ENCODE assay signal across 28 cellular contexts in the genomic region with DNA sequence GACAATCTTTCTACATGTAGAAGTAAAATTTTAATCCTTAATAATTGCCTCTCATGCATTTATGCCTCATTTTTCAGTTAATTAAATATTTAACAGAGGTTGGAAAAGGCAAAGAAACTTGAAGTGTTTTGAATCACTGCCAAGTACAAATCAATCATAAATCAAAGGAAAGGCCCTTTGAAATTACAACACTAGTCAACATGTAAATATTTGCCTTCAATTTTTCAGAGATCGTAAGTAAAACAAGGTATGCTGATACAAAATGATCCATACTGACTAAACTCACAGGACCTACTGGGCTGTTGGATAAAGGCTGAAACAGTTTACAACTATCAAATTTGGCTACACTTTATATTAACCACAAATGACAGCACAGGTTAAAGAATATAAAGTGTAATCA. TPM values are rescaled to one million over a fixed set of nuclear protein-coding genes. Genes with fewer than 3 reads are reported as not detected.
"Had no signal": no experiment of that assay in that cellular context is flagged by ENCODE, and none has a peak within 500 bp of the region (broad histone marks: within the 10 kb centered on the region; RNA-seq: fewer than 3 reads in every experiment).

No MANE protein-coding gene starts in this region.

- H3K27me3 ChIP-seq: esophagus squamous epithelium, gastroesophageal sphincter, neural progenitor cell, stomach, suprapubic skin, tibial nerve had no signal

- H3K4me3 ChIP-seq: coronary artery, esophagus squamous epithelium, gastroesophageal sphincter, left ventricle myocardium inferior, neural progenitor cell, stomach, suprapubic skin, tibial nerve had no signal

- H3K36me3 ChIP-seq: esophagus squamous epithelium, gastroesophageal sphincter, left ventricle myocardium inferior, neural progenitor cell, stomach, suprapubic skin, tibial nerve had no signal

- FAIRE-seq: bronchial epithelial cell, small intestine had no signal

- DNase-seq: activated CD8-positive, alpha-beta memory T cell treated with anti-CD3 and anti-CD28 coated beads, Interleukin-2, amount 50 U/mL, for 48 hours; activated naive CD4-positive, alpha-beta T cell treated with Interleukin-2 at 50 U/mL for 16 hours; activated naive CD8-positive, alpha-beta T cell treated with anti-CD3 and anti-CD28 coated beads, Interleukin-2, amount 10 ng/mL, durations not matched to agents 7 days and 5 days; activated T-cell treated with anti-CD3 and anti-CD28 coated beads, Interleukin-2, amount 50 U/mL, for 4 hours; amniotic stem cell; endodermal cell; esophagus squamous epithelium; head of caudate nucleus; hypothalamus; left ventricle myocardium inferior; naive thymus-derived CD8-positive, alpha-beta T cell; small intestine; stomach had no signal

- H3K9me3 ChIP-seq: esophagus squamous epithelium, gastroesophageal sphincter, left ventricle myocardium inferior, stomach, suprapubic skin, tibial nerve had no signal

- H3K4me1 ChIP-seq: esophagus squamous epithelium, gastroesophageal sphincter, left ventricle myocardium inferior, neural progenitor cell, stomach, suprapubic skin, tibial nerve had no signal

- ATAC-seq: activated T-cell treated with anti-CD3 and anti-CD28 coated beads, Interleukin-2, amount 50 U/mL, for 4 hours; gastroesophageal sphincter; naive thymus-derived CD8-positive, alpha-beta T cell; sciatic nerve; stimulated activated memory B cell treated with anti-CD40 and anti-IgM and Interleukin-4, amounts not matched to agents 10 μg/mL and 1 μg/mL and 100 μg/mL, for 72 hours; WTC11 had no signal

- H3K27ac ChIP-seq: coronary artery, esophagus squamous epithelium, gastroesophageal sphincter, left ventricle myocardium inferior, neural progenitor cell, stomach, suprapubic skin, tibial nerve had no signal

RNA-seq across cellular contexts. Expression of gene ZBBX, which starts 33.9 kb away (rescaled TPM):
- total RNA-seq: activated CD8-positive, alpha-beta memory T cell treated with anti-CD3 and anti-CD28 coated beads for 36 hours; activated naive CD8-positive, alpha-beta T cell treated with anti-CD3 and anti-CD28 coated beads, Interleukin-2, amount 10 ng/mL, durations not matched to agents 7 days and 5 days; activated T-cell treated with anti-CD3 and anti-CD28 coated beads, Interleukin-2, amount 50 U/mL, for 4 hours; activated T-helper 2 cell treated with anti-CD3 and anti-CD28 coated beads, Interferon-gamma antibody, Interleukin-2, Interleukin-4, amounts not matched to agents 10 μg/mL and 5 μg/mL and 100 μg/mL, durations not matched to agents 14 hours and 24 hours and 36 hours; esophagus squamous epithelium; gastroesophageal sphincter; left ventricle myocardium inferior; lung microvascular endothelial cell; naive thymus-derived CD8-positive, alpha-beta T cell; omental fat pad; posterior vena cava; suprapubic skin; urinary bladder had no signal
- polyA plus RNA-seq: naive thymus-derived CD8-positive, alpha-beta T cell; small intestine; stomach; urinary bladder had no signal
